In the genomic region with DNA sequence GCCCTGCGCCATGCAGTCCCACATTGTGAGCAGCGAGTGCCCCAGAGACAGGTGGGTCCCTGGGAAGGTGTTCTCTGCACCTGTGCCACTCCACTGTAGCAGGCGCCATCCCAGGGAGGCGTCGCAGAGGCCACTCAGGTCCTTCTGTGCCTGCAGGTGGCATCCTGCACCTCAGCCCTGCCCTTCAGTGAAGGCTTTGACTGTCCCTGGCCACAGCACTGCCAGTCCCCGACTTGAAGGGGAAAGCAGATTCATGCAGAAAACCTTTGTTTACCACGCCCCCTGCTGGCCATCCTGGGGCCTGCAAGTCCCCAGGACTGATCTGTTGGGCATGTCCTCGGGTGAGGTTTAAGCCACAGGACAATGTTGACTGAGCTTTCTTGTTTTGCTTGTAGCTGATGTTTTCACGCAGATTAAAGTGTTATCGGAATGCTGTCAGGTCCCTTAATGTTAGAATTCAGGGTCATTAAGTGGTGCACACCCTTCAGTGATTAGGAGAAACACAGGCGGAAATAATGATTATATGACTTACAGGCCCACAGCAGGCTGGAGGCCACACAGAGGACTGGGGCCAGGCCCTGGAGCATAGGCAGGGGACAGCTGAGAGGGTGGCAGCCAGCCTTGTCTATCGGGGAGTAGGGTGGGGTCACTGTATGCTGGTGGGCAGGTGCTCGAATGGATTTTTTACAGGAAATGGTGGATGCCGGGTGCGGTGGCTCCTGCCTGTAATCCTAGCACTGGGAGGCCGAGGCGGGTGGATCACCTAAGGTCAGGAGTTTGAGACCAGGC, we compare ENCODE assay signal across 8 cellular contexts. TPM values are rescaled to one million over a fixed set of nuclear protein-coding genes. Genes with fewer than 3 reads are reported as not detected.
DNase-seq lines count a peak whose midpoint lies in the region; ATAC-seq, FAIRE-seq and TF ChIP-seq lines count a peak whose summit lies in the region.

No MANE protein-coding gene starts in this region.

- H3K9me3 ChIP-seq in kidney (ENCODE audit: control insufficient read depth in 1 of 2, low read length in 2 of 2), result no peaks in the 10 kb centered on the region

- intact Hi-C loops in kidney (cut with DNase I), result no loop called here

- peaks cover 0 to 9% of the 10 kb centered on the region in 2 donors for H3K4me1 ChIP-seq in kidney (ENCODE audit: control insufficient read depth in 1 of 2, insufficient read depth in 1 of 2, low read depth in 1 of 2, low read length in 2 of 2)

- FAIRE-seq in bronchial epithelial cell (lab: Jason Lieb, UNC) (peak; percentile 94), kidney (lab: Jason Lieb, UNC) (peak; percentile 62)

- no peak overlapping the region for H3K4me3 ChIP-seq in bronchial epithelial cell (ENCODE audit: low read depth, low read length)
- no peak overlapping the region for H3K4me3 ChIP-seq in kidney (ENCODE audit: low read length in 2 of 2)

- ATAC-seq in activated CD4-positive, CD25-positive, alpha-beta regulatory T cell treated with anti-CD3 and anti-CD28 coated beads, Interleukin-2, amount 50 U/mL, for 24 hours, result peak; percentile 29 to 34
- no peak for ATAC-seq in GM19324 (IDR thresholded peaks at IDR 0.05; ENCODE audit: low FRiP score, unreplicated experiment)

- H3K27ac ChIP-seq in kidney (ENCODE audit: low read depth in 2 of 2, low read length in 2 of 2), result no peak overlapping the region

- no peak overlapping the region for H3K9ac ChIP-seq in kidney (ENCODE audit: low read length in 2 of 2)

- no peaks in the 10 kb centered on the region for H3K27me3 ChIP-seq in bronchial epithelial cell (ENCODE audit: control insufficient read depth, insufficient read depth, low read length)

- DNase-seq in AG20443 (ENCODE audit: low spot score) (peak; percentile 86), GM20000 (ENCODE audit: low spot score) (peak; percentile 82), NCI-H2196 treated with DMSO at 0.1 percent for 48 hours (lab: John Stamatoyannopoulos, UW; ENCODE audit: unreplicated experiment) (peak; percentile 38), bronchial epithelial cell (ENCODE audit: low read depth) (peak; percentile 69), kidney (peak; percentile 93)
- DNase-seq in stimulated activated CD4-positive, alpha-beta T cell treated with anti-CD3 and anti-CD28 coated beads, Interleukin-1b, Interleukin-23, amount 100 ng/mL, for 4 hours (ENCODE audit: low read depth in 2 of 2), result peak; percentile 89 to 93

- H3K36me3 ChIP-seq in bronchial epithelial cell (ENCODE audit: control insufficient read depth, insufficient read depth, low read length), result peaks cover 4% of the 10 kb centered on the region
- no peaks in the 10 kb centered on the region for H3K36me3 ChIP-seq in kidney (ENCODE audit: control insufficient read depth in 1 of 2, insufficient read depth in 2 of 2, low read length in 2 of 2)

- peak; percentile 95 for TF ChIP-seq CTCF in GM20000 (IDR thresholded peaks at IDR 0.05; ENCODE audit: extremely low read depth, missing control alignments)
- TF ChIP-seq CTCF in bronchial epithelial cell (IDR thresholded peaks at IDR 0.05; ENCODE audit: insufficient read depth, low read length, severe bottlenecking), result peak; percentile 96
- peak; percentile 94 for TF ChIP-seq CTCF in kidney (IDR thresholded peaks at IDR 0.05; ENCODE audit: borderline replicate concordance, extremely low read depth, insufficient read depth)

RNA-seq across cellular contexts. Expression of a gene that starts 5.0 kb away (rescaled TPM):
- total RNA-seq in bronchial epithelial cell (1.2 and 3.4 TPM in 2 replicates), kidney (12.2 TPM)
- polyA plus RNA-seq in kidney (ENCODE audit: insufficient read depth, low read depth, low replicate concordance), result 4.9 TPM

RNA-seq across cellular contexts. Expression of a gene that starts 5.2 kb away (rescaled TPM):
- total RNA-seq in bronchial epithelial cell (20.0 and 34.4 TPM in 2 replicates), kidney (48.2 TPM)
- 60.0 TPM for polyA plus RNA-seq in kidney (ENCODE audit: insufficient read depth, low read depth, low replicate concordance)

RNA-seq across cellular contexts. Expression of a gene that starts 14.2 kb away (rescaled TPM):
- total RNA-seq in bronchial epithelial cell (55.6 and 62.9 TPM in 2 replicates), kidney (30.7 TPM)
- polyA plus RNA-seq in kidney (ENCODE audit: insufficient read depth, low read depth, low replicate concordance), result 42.8 TPM

RNA-seq across cellular contexts. Expression of a gene that starts 42.2 kb away (rescaled TPM):
- total RNA-seq in bronchial epithelial cell (0.64 and 0.79 TPM in 2 replicates), kidney (2.9 TPM)
- polyA plus RNA-seq in kidney (ENCODE audit: insufficient read depth, low read depth, low replicate concordance), result 1.2 TPM

Comparison
In these comparisons a context has a peak if more than half of its experiments do, and no peak if none do; other contexts are left out.
1. DNase-seq: peak in every context shown above with its lines; median percentile 93 in kidney; 91 in stimulated activated CD4-positive, alpha-beta T cell treated with anti-CD3 and anti-CD28 coated beads, Interleukin-1b, Interleukin-23, amount 100 ng/mL, for 4 hours; 86 in AG20443; 82 in GM20000; 69 in bronchial epithelial cell; 38 in NCI-H2196 treated with DMSO at 0.1 percent for 48 hours.